Comparison of ENCODE assay signal across 1 cellular context in genomic region chr1:244970236-244970652, GRCh38.
TF ChIP-seq lines count a peak whose summit lies in the region.

No MANE protein-coding gene starts in this region.

TF ChIP-seq in HepG2, 621 proteins besides CTCF, POLR2A, EP300 and RAD21 (continued from another document and continues in another):
- TF ChIP-seq ZNF800 (CRISPR knock-in tag; IDR thresholded peaks at IDR 0.05): no peak
- no peak for TF ChIP-seq ZNF768 (CRISPR knock-in tag; IDR thresholded peaks at IDR 0.05)
- TF ChIP-seq, protein P1, sequence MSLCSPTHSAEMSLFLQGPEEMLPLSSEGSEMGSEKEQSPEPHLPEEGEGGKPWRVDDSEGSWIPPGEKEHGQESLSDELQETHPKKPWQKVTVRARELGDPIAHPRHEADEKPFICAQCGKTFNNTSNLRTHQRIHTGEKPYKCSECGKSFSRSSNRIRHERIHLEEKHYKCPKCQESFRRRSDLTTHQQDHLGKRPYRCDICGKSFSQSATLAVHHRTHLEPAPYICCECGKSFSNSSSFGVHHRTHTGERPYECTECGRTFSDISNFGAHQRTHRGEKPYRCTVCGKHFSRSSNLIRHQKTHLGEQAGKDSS (CRISPR knock-in tag; IDR thresholded peaks at IDR 0.05; ENCODE audit: borderline replicate concordance, low read depth): no peak
- peak; percentile 35; the same call in 1 of the 2 replicates for TF ChIP-seq ZNF749 (CRISPR knock-in tag; IDR thresholded peaks at IDR 0.05; ENCODE audit: borderline replicate concordance)
- no peak; the same call in 1 of the 2 replicates for TF ChIP-seq ZNF275 (CRISPR knock-in tag; IDR thresholded peaks at IDR 0.05; ENCODE audit: borderline replicate concordance)
- TF ChIP-seq ZBTB7B (CRISPR knock-in tag; IDR thresholded peaks at IDR 0.05): no peak
- TF ChIP-seq ZNF143 (CRISPR knock-in tag; IDR thresholded peaks at IDR 0.05): peak; percentile 48; the same call in 1 of the 2 replicates
- no peak for TF ChIP-seq ZSCAN9 (CRISPR knock-in tag; IDR thresholded peaks at IDR 0.05; ENCODE audit: borderline replicate concordance)
- TF ChIP-seq, protein P2, sequence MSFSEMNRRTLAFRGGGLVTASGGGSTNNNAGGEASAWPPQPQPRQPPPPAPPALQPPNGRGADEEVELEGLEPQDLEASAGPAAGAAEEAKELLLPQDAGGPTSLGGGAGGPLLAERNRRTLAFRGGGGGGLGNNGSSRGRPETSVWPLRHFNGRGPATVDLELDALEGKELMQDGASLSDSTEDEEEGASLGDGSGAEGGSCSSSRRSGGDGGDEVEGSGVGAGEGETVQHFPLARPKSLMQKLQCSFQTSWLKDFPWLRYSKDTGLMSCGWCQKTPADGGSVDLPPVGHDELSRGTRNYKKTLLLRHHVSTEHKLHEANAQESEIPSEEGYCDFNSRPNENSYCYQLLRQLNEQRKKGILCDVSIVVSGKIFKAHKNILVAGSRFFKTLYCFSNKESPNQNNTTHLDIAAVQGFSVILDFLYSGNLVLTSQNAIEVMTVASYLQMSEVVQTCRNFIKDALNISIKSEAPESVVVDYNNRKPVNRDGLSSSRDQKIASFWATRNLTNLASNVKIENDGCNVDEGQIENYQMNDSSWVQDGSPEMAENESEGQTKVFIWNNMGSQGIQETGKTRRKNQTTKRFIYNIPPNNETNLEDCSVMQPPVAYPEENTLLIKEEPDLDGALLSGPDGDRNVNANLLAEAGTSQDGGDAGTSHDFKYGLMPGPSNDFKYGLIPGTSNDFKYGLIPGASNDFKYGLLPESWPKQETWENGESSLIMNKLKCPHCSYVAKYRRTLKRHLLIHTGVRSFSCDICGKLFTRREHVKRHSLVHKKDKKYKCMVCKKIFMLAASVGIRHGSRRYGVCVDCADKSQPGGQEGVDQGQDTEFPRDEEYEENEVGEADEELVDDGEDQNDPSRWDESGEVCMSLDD (CRISPR knock-in tag; IDR thresholded peaks at IDR 0.05; ENCODE audit: borderline replicate concordance): no peak
- TF ChIP-seq FOXA3 (CRISPR knock-in tag; IDR thresholded peaks at IDR 0.05): no peak
- no peak for TF ChIP-seq JUNB (CRISPR knock-in tag; IDR thresholded peaks at IDR 0.05; ENCODE audit: borderline replicate concordance)
- TF ChIP-seq BRD4 (CRISPR knock-in tag; IDR thresholded peaks at IDR 0.05): no peak
- peak; percentile 7 for TF ChIP-seq IKZF4 (CRISPR knock-in tag; IDR thresholded peaks at IDR 0.05; ENCODE audit: borderline replicate concordance, low read depth, not compliant biosample characterization)
- no peak for TF ChIP-seq ZFP36L2 (CRISPR knock-in tag; IDR thresholded peaks at IDR 0.05)
- TF ChIP-seq, protein P3, sequence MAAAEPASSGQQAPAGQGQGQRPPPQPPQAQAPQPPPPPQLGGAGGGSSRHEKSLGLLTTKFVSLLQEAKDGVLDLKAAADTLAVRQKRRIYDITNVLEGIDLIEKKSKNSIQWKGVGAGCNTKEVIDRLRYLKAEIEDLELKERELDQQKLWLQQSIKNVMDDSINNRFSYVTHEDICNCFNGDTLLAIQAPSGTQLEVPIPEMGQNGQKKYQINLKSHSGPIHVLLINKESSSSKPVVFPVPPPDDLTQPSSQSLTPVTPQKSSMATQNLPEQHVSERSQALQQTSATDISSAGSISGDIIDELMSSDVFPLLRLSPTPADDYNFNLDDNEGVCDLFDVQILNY (CRISPR knock-in tag; conservative IDR thresholded peaks at IDR 0.05): 0 out of 2 replicates have a peak, but pooled peaks have one; percentile 3
- no peak for TF ChIP-seq REXO4 (CRISPR knock-in tag; IDR thresholded peaks at IDR 0.05; ENCODE audit: borderline replicate concordance)
- TF ChIP-seq ZBED4 (CRISPR knock-in tag; IDR thresholded peaks at IDR 0.05; ENCODE audit: borderline replicate concordance): no peak; the same call in 1 of the 2 replicates
- no peak for TF ChIP-seq RNF2 (conservative IDR thresholded peaks at IDR 0.05; ENCODE audit: low read depth)
- TF ChIP-seq ZNF484 (CRISPR knock-in tag; IDR thresholded peaks at IDR 0.05; ENCODE audit: borderline replicate concordance, low read depth): no peak
- TF ChIP-seq ZNF160 (CRISPR knock-in tag; IDR thresholded peaks at IDR 0.05): no peak
- TF ChIP-seq ZSCAN21 (CRISPR knock-in tag; IDR thresholded peaks at IDR 0.05; ENCODE audit: borderline replicate concordance): no peak
- TF ChIP-seq ZFY (CRISPR knock-in tag; IDR thresholded peaks at IDR 0.05): peak; percentile 83
- TF ChIP-seq ZNF792 (CRISPR knock-in tag; IDR thresholded peaks at IDR 0.05): no peak
- no peak for TF ChIP-seq HHEX (CRISPR knock-in tag; IDR thresholded peaks at IDR 0.05)
- TF ChIP-seq NONO (IDR thresholded peaks at IDR 0.05): no peak
- no peak; the same call in none of the 2 replicates for TF ChIP-seq NONO (CRISPR knock-in tag; conservative IDR thresholded peaks at IDR 0.05)
- no peak for TF ChIP-seq DNMT1 (CRISPR knock-in tag; IDR thresholded peaks at IDR 0.05)
- TF ChIP-seq HOXA3 (CRISPR knock-in tag; IDR thresholded peaks at IDR 0.05): no peak
- no peak for TF ChIP-seq TEAD3 (CRISPR knock-in tag; optimal IDR thresholded peaks at IDR 0.05; ENCODE audit: borderline replicate concordance)
- no peak for TF ChIP-seq ZSCAN22 (CRISPR knock-in tag; IDR thresholded peaks at IDR 0.05)
- TF ChIP-seq, protein P4, sequence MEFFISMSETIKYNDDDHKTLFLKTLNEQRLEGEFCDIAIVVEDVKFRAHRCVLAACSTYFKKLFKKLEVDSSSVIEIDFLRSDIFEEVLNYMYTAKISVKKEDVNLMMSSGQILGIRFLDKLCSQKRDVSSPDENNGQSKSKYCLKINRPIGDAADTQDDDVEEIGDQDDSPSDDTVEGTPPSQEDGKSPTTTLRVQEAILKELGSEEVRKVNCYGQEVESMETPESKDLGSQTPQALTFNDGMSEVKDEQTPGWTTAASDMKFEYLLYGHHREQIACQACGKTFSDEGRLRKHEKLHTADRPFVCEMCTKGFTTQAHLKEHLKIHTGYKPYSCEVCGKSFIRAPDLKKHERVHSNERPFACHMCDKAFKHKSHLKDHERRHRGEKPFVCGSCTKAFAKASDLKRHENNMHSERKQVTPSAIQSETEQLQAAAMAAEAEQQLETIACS (CRISPR knock-in tag; IDR thresholded peaks at IDR 0.05): 0 out of 2 replicates have a peak, but pooled peaks have one; percentile 24
- TF ChIP-seq RXRA (CRISPR knock-in tag; IDR thresholded peaks at IDR 0.05): peak; percentile 3; the same call in 1 of the 2 replicates
- TF ChIP-seq MTF2 (CRISPR knock-in tag; IDR thresholded peaks at IDR 0.05; ENCODE audit: borderline replicate concordance): no peak
- no peak for TF ChIP-seq SMAD3 (CRISPR knock-in tag; IDR thresholded peaks at IDR 0.05)
- TF ChIP-seq POLR2G (IDR thresholded peaks at IDR 0.05; ENCODE audit: low read depth, low read length): no peak
- no peak for TF ChIP-seq MTERF4 (CRISPR knock-in tag; IDR thresholded peaks at IDR 0.05)
- TF ChIP-seq ZNF318 (CRISPR knock-in tag; IDR thresholded peaks at IDR 0.05): no peak
